Comparison of ENCODE assay signal across 15 cellular contexts in the genomic region with DNA sequence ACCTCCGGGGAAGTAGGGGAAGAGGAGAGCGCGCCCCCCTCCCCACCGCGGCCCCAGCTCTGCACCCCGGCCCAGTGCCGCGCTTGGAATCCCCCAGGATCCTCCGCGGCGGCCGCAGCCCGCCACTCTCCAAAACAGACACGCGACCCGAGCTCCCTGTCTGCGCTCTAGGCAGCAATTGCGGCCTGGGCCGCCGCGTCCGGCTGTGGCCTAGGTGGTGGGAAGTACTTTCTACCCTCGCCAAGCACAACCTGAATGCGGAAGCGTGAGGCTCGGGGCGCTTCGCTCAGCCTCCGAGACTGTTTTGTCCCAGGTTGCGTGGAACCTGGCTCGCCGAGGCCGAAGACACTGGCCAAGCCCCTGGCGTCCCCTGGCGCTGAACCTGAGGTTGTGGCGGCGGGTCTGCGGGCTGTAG. TPM values are rescaled to one million over a fixed set of nuclear protein-coding genes. Genes with fewer than 3 reads are reported as not detected.
DNase-seq lines count a peak whose midpoint lies in the region; ATAC-seq and TF ChIP-seq lines count a peak whose summit lies in the region.
"Had no signal": no experiment of that assay in that cellular context is flagged by ENCODE, and none has a peak within 500 bp of the region (broad histone marks: within the 10 kb centered on the region; RNA-seq: fewer than 3 reads in every experiment).

No MANE protein-coding gene starts in this region.

- H3K9ac ChIP-seq in mesendoderm (ENCODE audit: low read length): peak overlapping the region; percentile 51
- H3K9ac ChIP-seq: GM23248 had no signal

- H3K9me3 ChIP-seq in heart right ventricle (no peaks in the 10 kb centered on the region), thoracic aorta (no peaks in the 10 kb centered on the region)

- no peak overlapping the region for H2AK5ac ChIP-seq in mesendoderm (ENCODE audit: low read length)

- H3K4me2 ChIP-seq in mesendoderm (ENCODE audit: low read length): peak overlapping the region; percentile 51

- peaks cover 0 to 3% (median 0%) of the 10 kb centered on the region in 5 experiments for H3K9me3 Mint-ChIP-seq in brain

- H3K27me3 ChIP-seq in heart right ventricle: peaks cover 72 to 100% (median 99%) of the 10 kb centered on the region in 7 donors
- H3K27me3 ChIP-seq in mesendoderm (ENCODE audit: insufficient read depth, low read length, poor library complexity): peaks cover 72% of the 10 kb centered on the region
- peaks cover 76% of the 10 kb centered on the region for H3K27me3 ChIP-seq in thoracic aorta (replicated peaks; ENCODE audit: insufficient read depth)

- peaks cover 97% of the 10 kb centered on the region for H3K27me3 Mint-ChIP-seq in brain

- H4K5ac ChIP-seq in mesendoderm (ENCODE audit: low read length): no peak overlapping the region

- H2BK5ac ChIP-seq in mesendoderm (ENCODE audit: low read length): no peak overlapping the region

- peak overlapping the region; percentile 45 to 82 (median 76) for H3K4me3 Mint-ChIP-seq in brain

- no peaks in the 10 kb centered on the region for H3K36me3 ChIP-seq in heart right ventricle
- no peaks in the 10 kb centered on the region for H3K36me3 ChIP-seq in mesendoderm (ENCODE audit: control insufficient read depth, insufficient read depth, low read length)
- no peaks in the 10 kb centered on the region for H3K36me3 ChIP-seq in thoracic aorta

- H2BK120ac ChIP-seq in mesendoderm (ENCODE audit: low read depth, low read length): no peak overlapping the region

- H2BK15ac ChIP-seq in mesendoderm (replicated peaks; ENCODE audit: low read depth): no peak overlapping the region

- no peak for TF ChIP-seq CTCF in heart right ventricle (IDR thresholded peaks at IDR 0.05)
- TF ChIP-seq CTCF in brain (conservative IDR thresholded peaks at IDR 0.05): no peak
- TF ChIP-seq CTCF in thoracic aorta (IDR thresholded peaks at IDR 0.05): no peak

- peak overlapping the region in 6 of 10 donors; percentile 5 to 27 (median 18) for H3K4me3 ChIP-seq in heart right ventricle
- H3K4me3 ChIP-seq in mesendoderm (ENCODE audit: low read length): peak overlapping the region; percentile 4
- H3K4me3 ChIP-seq in thoracic aorta: peak overlapping the region; percentile 44
- H3K4me3 ChIP-seq: GM23248 had no signal

- H3K4ac ChIP-seq in mesendoderm (ENCODE audit: low read depth, low read length): no peak overlapping the region

- no peak for ATAC-seq in heart right ventricle
- no peak for ATAC-seq in Right ventricle myocardium inferior
- ATAC-seq in thoracic aorta (ENCODE audit: insufficient number of reproducible peaks, low FRiP score, low read depth): no peak

- DNase-seq in heart right ventricle: no peak
- DNase-seq in Right ventricle myocardium inferior (ENCODE audit: missing footprints): no peak
- DNase-seq in mesendoderm: peak; percentile 51
- no peak for DNase-seq in thoracic aorta (ENCODE audit: low spot score)
- DNase-seq in NCI-H524 treated with DMSO at 0.1 percent for 48 hours (lab: John Stamatoyannopoulos, UW): no peak
- no peak for DNase-seq in posterior cingulate gyrus
- DNase-seq in COLO829 (ENCODE audit: low spot score): no peak
- DNase-seq: activated naive CD4-positive, alpha-beta T cell; AML-193; caudate nucleus; GM23248; NCI-H774 had no signal

- H3K4me1 ChIP-seq in heart right ventricle: peaks cover 4 to 64% (median 41%) of the 10 kb centered on the region in 9 donors
- H3K4me1 ChIP-seq in mesendoderm (ENCODE audit: control insufficient read depth, low read depth, low read length): peaks cover 3% of the 10 kb centered on the region
- H3K4me1 ChIP-seq in thoracic aorta (ENCODE audit: control insufficient read depth in 1 of 2, low read depth in 2 of 2): peaks cover 20 to 65% of the 10 kb centered on the region in 2 donors

- H3K27ac ChIP-seq in heart right ventricle: no peak overlapping the region
- no peak overlapping the region for H3K27ac ChIP-seq in mesendoderm (ENCODE audit: low read depth, low read length)
- H3K27ac ChIP-seq in thoracic aorta: no peak overlapping the region
- H3K27ac ChIP-seq: GM23248 had no signal

- no peak overlapping the region for H3K23ac ChIP-seq in mesendoderm (ENCODE audit: low read length)

- no peaks in the 10 kb centered on the region for H3K79me2 ChIP-seq in mesendoderm (ENCODE audit: control insufficient read depth, insufficient read depth, low read length)

- H3K27ac Mint-ChIP-seq in brain: no peak overlapping the region

- H3K56ac ChIP-seq in mesendoderm (ENCODE audit: low read length): peak overlapping the region; percentile 80

- H3K18ac ChIP-seq in mesendoderm (ENCODE audit: low read length): no peak overlapping the region

- H3K36me3 Mint-ChIP-seq in brain: no peaks in the 10 kb centered on the region

- intact Hi-C loops in heart right ventricle (cut with DNase I) (no loop called here), Right ventricle myocardium inferior (cut with DNase I) (no loop called here), posterior cingulate gyrus (cut with DNase I) (no loop called here)

- H3K4me1 Mint-ChIP-seq in brain: peaks cover 65% of the 10 kb centered on the region

- WGBS in heart right ventricle, 2 donors: 1 to 2% methylated on average over 38 of the region's 38 CpGs
- WGBS in mesendoderm (ENCODE audit: extremely low coverage, insufficient coverage, low lambda C conversion rate): no CpG with 5 or more reads among the region's 38 CpGs

- H3K79me1 ChIP-seq in mesendoderm (ENCODE audit: low read length): no peaks in the 10 kb centered on the region

- H4K8ac ChIP-seq in mesendoderm (ENCODE audit: low read depth, low read length): no peak overlapping the region

RNA-seq across cellular contexts. Expression of gene FOXB2, which starts 3.3 kb away (rescaled TPM):
- total RNA-seq in heart right ventricle: not detected
- polyA plus RNA-seq in heart right ventricle: not detected
- total RNA-seq in Right ventricle myocardium inferior: not detected
- polyA plus RNA-seq in brain (ENCODE audit: insufficient read depth, low read depth, low replicate concordance): 0.68 TPM
- 0.06 TPM for polyA plus RNA-seq in mesendoderm (2013, experiment 1 of 2)
- polyA plus RNA-seq in mesendoderm (2013, experiment 2 of 2): 0.04 TPM
- not detected for total RNA-seq in thoracic aorta
- total RNA-seq: GM23248, mononuclear cell, pulmonary artery endothelial cell had no signal
- polyA plus RNA-seq: GM23248 had no signal
